In genomic region chr3:195115598-195115905, GRCh38 we compare ENCODE assay signal across 26 cellular contexts.
"Had no signal": no experiment of that assay in that cellular context is flagged by ENCODE, and none has a peak within 500 bp of the region (broad histone marks: within the 10 kb centered on the region; RNA-seq: fewer than 3 reads in every experiment).

No MANE protein-coding gene starts in this region.

- H3K9ac ChIP-seq: parathyroid adenoma had no signal

- H3K4me3 ChIP-seq: ascending aorta, esophagus muscularis mucosa, upper lobe of right lung had no signal

- H3K27me3 ChIP-seq: ascending aorta, brain microvascular endothelial cell, esophagus muscularis mucosa, upper lobe of right lung had no signal

- H3K27ac ChIP-seq: ascending aorta, brain microvascular endothelial cell, esophagus muscularis mucosa, parathyroid adenoma, upper lobe of right lung, VCaP had no signal

- H3K4me1 Mint-ChIP-seq: activated CD4-positive, alpha-beta T cell treated with anti-CD3 and anti-CD28 coated beads, Interleukin-2, amount 10 ng/mL, durations not matched to agents 7 days and 5 days had no signal

- H3K9me3 ChIP-seq: ascending aorta, esophagus muscularis mucosa, upper lobe of right lung had no signal

- H3K4me1 ChIP-seq: ascending aorta, parathyroid adenoma, upper lobe of right lung had no signal

- H3K36me3 ChIP-seq: ascending aorta, brain microvascular endothelial cell, esophagus muscularis mucosa, upper lobe of right lung had no signal

- ATAC-seq: activated CD8-positive, alpha-beta T cell treated with anti-CD3 and anti-CD28 coated beads for 36 hours; left ventricle myocardium superior; natural killer cell; sciatic nerve; stimulated activated naive CD8-positive, alpha-beta T cell treated with anti-CD3 and anti-CD28 coated beads, Interleukin-15, Interleukin-2, amounts not matched to agents 100 U/mL and 50 U/mL, for 24 hours; T-cell had no signal

- H3K27ac Mint-ChIP-seq: activated CD4-positive, alpha-beta T cell treated with anti-CD3 and anti-CD28 coated beads, Interleukin-2, amount 10 ng/mL, durations not matched to agents 7 days and 5 days; activated CD8-positive, alpha-beta T cell treated with anti-CD3 and anti-CD28 coated beads for 36 hours; activated T-helper 1 cell treated with anti-CD3 and anti-CD28 coated beads, Interleukin-12 subunit alpha, Interleukin-12 subunit beta, Interleukin-2, Interleukin-4 antibody, amounts not matched to agents 30 ng/mL and 10 ng/mL and 1 ng/mL, durations not matched to agents 14 hours and 24 hours and 36 hours; natural killer cell; T-cell; T-helper 2 cell treated with Interferon-gamma antibody and Interleukin-4, amounts not matched to agents 5 μg/mL and 100 μg/mL, for 36 hours had no signal

- H3K27me3 Mint-ChIP-seq: activated CD4-positive, alpha-beta T cell treated with anti-CD3 and anti-CD28 coated beads, Interleukin-2, amount 10 ng/mL, durations not matched to agents 7 days and 5 days; activated CD8-positive, alpha-beta T cell treated with anti-CD3 and anti-CD28 coated beads for 36 hours; T-cell had no signal

- H2AFZ ChIP-seq: parathyroid adenoma had no signal

- H3K79me2 ChIP-seq: parathyroid adenoma had no signal

- H3K4me3 Mint-ChIP-seq: activated CD4-positive, alpha-beta T cell treated with anti-CD3 and anti-CD28 coated beads, Interleukin-2, amount 10 ng/mL, durations not matched to agents 7 days and 5 days; activated CD8-positive, alpha-beta T cell treated with anti-CD3 and anti-CD28 coated beads for 36 hours; activated T-helper 1 cell treated with anti-CD3 and anti-CD28 coated beads, Interleukin-12 subunit alpha, Interleukin-12 subunit beta, Interleukin-2, Interleukin-4 antibody, amounts not matched to agents 30 ng/mL and 10 ng/mL and 1 ng/mL, durations not matched to agents 14 hours and 24 hours and 36 hours; natural killer cell; T-cell; T-helper 2 cell treated with Interferon-gamma antibody and Interleukin-4, amounts not matched to agents 5 μg/mL and 100 μg/mL, for 36 hours had no signal

- DNase-seq: activated CD4-positive, alpha-beta T cell treated with anti-CD3 and anti-CD28 coated beads, Interleukin-2, amount 10 ng/mL, durations not matched to agents 7 days and 5 days; activated CD4-positive, CD25-positive, alpha-beta regulatory T cell treated with anti-CD3 and anti-CD28 coated beads, Interleukin-2, amount 50 U/mL, for 72 hours; activated CD8-positive, alpha-beta T cell treated with anti-CD3 and anti-CD28 coated beads for 36 hours; activated gamma-delta T cell; activated naive CD4-positive, alpha-beta T cell treated with anti-CD3 and anti-CD28 coated beads, Interleukin-2, amount 50 U/mL, for 16 hours; brain microvascular endothelial cell; central memory CD4-positive, alpha-beta T cell; dermis blood vessel endothelial cell; effector memory CD4-positive, alpha-beta T cell; hippocampal formation; kidney glomerular epithelial cell; left ventricle myocardium superior; mammary epithelial cell; midbrain; natural killer cell; stimulated activated CD4-positive, alpha-beta T cell treated with anti-CD3 and anti-CD28 coated beads, Interleukin-4, amount 100 ng/mL, for 24 hours; stimulated activated naive CD8-positive, alpha-beta T cell treated with anti-CD3 and anti-CD28 coated beads, Interleukin-15, Interleukin-2, amounts not matched to agents 100 U/mL and 50 U/mL, for 24 hours; T-cell had no signal

- H3K9me3 Mint-ChIP-seq: activated CD4-positive, alpha-beta T cell treated with anti-CD3 and anti-CD28 coated beads, Interleukin-2, amount 10 ng/mL, durations not matched to agents 7 days and 5 days; activated CD8-positive, alpha-beta T cell treated with anti-CD3 and anti-CD28 coated beads for 36 hours; activated T-helper 1 cell treated with anti-CD3 and anti-CD28 coated beads, Interleukin-12 subunit alpha, Interleukin-12 subunit beta, Interleukin-2, Interleukin-4 antibody, amounts not matched to agents 30 ng/mL and 10 ng/mL and 1 ng/mL, durations not matched to agents 14 hours and 24 hours and 36 hours; natural killer cell; T-cell; T-helper 2 cell treated with Interferon-gamma antibody and Interleukin-4, amounts not matched to agents 5 μg/mL and 100 μg/mL, for 36 hours had no signal

- H3K36me3 Mint-ChIP-seq: natural killer cell, T-cell had no signal
